10 cellular contexts compared by ENCODE assay signal in the genomic region with DNA sequence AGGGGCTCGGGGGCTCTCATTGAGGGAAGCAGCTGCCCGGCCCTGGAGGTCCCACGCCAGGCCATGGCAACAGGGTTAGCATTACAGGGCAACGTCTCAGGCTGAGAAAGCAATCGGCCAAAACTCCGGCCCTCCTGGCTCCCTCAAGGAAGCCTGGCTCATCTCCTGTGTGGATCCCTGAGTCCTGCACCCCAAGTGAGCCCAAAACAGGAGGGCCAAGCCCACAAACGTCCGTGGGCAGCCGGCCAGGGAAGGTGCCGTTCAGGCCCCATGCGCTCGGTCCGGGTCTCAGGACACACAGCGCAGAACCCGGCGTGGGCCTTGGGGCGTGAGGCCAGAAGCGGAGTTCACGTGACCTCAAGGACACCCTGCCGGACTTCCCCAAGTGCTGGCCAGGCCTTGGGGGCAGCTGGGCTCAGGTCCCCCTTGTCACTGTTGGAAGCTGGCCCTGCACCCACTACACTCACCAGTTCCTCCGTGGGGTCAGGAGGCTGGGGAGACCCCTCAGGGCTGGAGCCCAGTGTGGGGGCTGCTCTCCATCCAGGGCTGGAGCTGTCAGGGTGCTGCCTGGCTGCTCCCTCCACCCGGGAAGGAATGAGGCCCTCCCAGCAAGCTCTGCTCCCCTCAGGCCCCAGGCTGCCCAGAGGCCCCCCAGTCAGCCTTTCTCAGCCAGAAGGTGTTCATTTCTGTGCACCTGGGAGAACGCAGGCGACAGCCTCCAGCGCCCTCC. TPM values are rescaled to one million over a fixed set of nuclear protein-coding genes. Genes with fewer than 3 reads are reported as not detected.
DNase-seq lines count a peak whose midpoint lies in the region; ATAC-seq and TF ChIP-seq lines count a peak whose summit lies in the region.
"Had no signal": no experiment of that assay in that cellular context is flagged by ENCODE, and none has a peak within 500 bp of the region (broad histone marks: within the 10 kb centered on the region; RNA-seq: fewer than 3 reads in every experiment).

No MANE protein-coding gene starts in this region.

- intact Hi-C loops in lower lobe of right lung (cut with DNase I) (loop anchor here (5.0 kb wide), 1 partner anchor 63 kb away; no protein-coding TSS in a partner anchor), uterus (cut with DNase I; ENCODE audit: low total_unique reads) (loop anchor here (2.0 to 10.0 kb wide), 2 partner anchors 64 to 256 kb away; no protein-coding TSS in a partner anchor)

- H3K9me3 ChIP-seq in lower lobe of right lung (no peaks in the 10 kb centered on the region), uterus (no peaks in the 10 kb centered on the region)

- POLR2A ChIA-PET in activated naive CD8-positive, alpha-beta T cell treated with anti-CD3 and anti-CD28 coated beads, Interleukin-2, amount 10 ng/mL, durations not matched to agents 7 days and 5 days (lab: Charles Lee): interaction anchor here (0.6 to 4.7 kb wide), 2 partner anchors 58 to 180 kb away, joined by 3 to 19 read pairs; no protein-coding TSS in a partner anchor

- H3K27ac ChIP-seq in lower lobe of right lung (no peak overlapping the region), uterus (peak overlapping the region; percentile 2 to 61)

- H3K27me3 ChIP-seq in lower lobe of right lung (ENCODE audit: low read depth) (no peaks in the 10 kb centered on the region), uterus (no peaks in the 10 kb centered on the region)

- no peak for TF ChIP-seq POLR2A in uterus (IDR thresholded peaks at IDR 0.05)

- H3K27ac Mint-ChIP-seq in activated naive CD8-positive, alpha-beta T cell treated with anti-CD3 and anti-CD28 coated beads, Interleukin-2, amount 10 ng/mL, durations not matched to agents 7 days and 5 days: no peak overlapping the region
- no peak overlapping the region for H3K27ac Mint-ChIP-seq in activated naive CD8-positive, alpha-beta T cell treated with anti-CD3 and anti-CD28 coated beads for 36 hours
- H3K27ac Mint-ChIP-seq in activated T-cell treated with anti-CD3 and anti-CD28 coated beads, Interleukin-2, amount 50 U/mL, for 72 hours: no peak overlapping the region

- H3K4me3 ChIP-seq in lower lobe of right lung (no peak overlapping the region), uterus (no peak overlapping the region)

- TF ChIP-seq CTCF in lower lobe of right lung (IDR thresholded peaks at IDR 0.05) (no peak), uterus (IDR thresholded peaks at IDR 0.05) (no peak)

- peaks cover 7% of the 10 kb centered on the region for H3K36me3 Mint-ChIP-seq in activated naive CD8-positive, alpha-beta T cell treated with anti-CD3 and anti-CD28 coated beads, Interleukin-2, amount 10 ng/mL, durations not matched to agents 7 days and 5 days
- H3K36me3 Mint-ChIP-seq in activated naive CD8-positive, alpha-beta T cell treated with anti-CD3 and anti-CD28 coated beads for 36 hours: no peaks in the 10 kb centered on the region
- no peaks in the 10 kb centered on the region for H3K36me3 Mint-ChIP-seq in activated T-cell treated with anti-CD3 and anti-CD28 coated beads, Interleukin-2, amount 50 U/mL, for 72 hours (ENCODE audit: insufficient read depth in 2 of 2)

- H3K36me3 ChIP-seq in lower lobe of right lung (no peaks in the 10 kb centered on the region), uterus (no peaks in the 10 kb centered on the region)

- H3K4me1 Mint-ChIP-seq in activated naive CD8-positive, alpha-beta T cell treated with anti-CD3 and anti-CD28 coated beads, Interleukin-2, amount 10 ng/mL, durations not matched to agents 7 days and 5 days: peaks cover 5% of the 10 kb centered on the region
- H3K4me1 Mint-ChIP-seq in activated naive CD8-positive, alpha-beta T cell treated with anti-CD3 and anti-CD28 coated beads for 36 hours: no peaks in the 10 kb centered on the region
- H3K4me1 Mint-ChIP-seq in activated T-cell treated with anti-CD3 and anti-CD28 coated beads, Interleukin-2, amount 50 U/mL, for 72 hours (ENCODE audit: low read depth): peaks cover 6% of the 10 kb centered on the region

- ATAC-seq in activated naive CD8-positive, alpha-beta T cell treated with anti-CD3 and anti-CD28 coated beads, Interleukin-2, amount 10 ng/mL, durations not matched to agents 7 days and 5 days (ENCODE audit: low read depth): no peak
- peak; percentile 19 to 52 for ATAC-seq in activated T-cell treated with anti-CD3 and anti-CD28 coated beads, Interleukin-2, amount 50 U/mL, for 72 hours (replicated peaks in 1 of 2)
- ATAC-seq in lower lobe of right lung: peak; percentile 37 to 46
- ATAC-seq in HG02973 (IDR thresholded peaks at IDR 0.05; ENCODE audit: unreplicated experiment): no peak

- H3K4me3 Mint-ChIP-seq in activated naive CD8-positive, alpha-beta T cell treated with anti-CD3 and anti-CD28 coated beads, Interleukin-2, amount 10 ng/mL, durations not matched to agents 7 days and 5 days: no peak overlapping the region
- H3K4me3 Mint-ChIP-seq in activated naive CD8-positive, alpha-beta T cell treated with anti-CD3 and anti-CD28 coated beads for 36 hours: no peak overlapping the region
- no peak overlapping the region for H3K4me3 Mint-ChIP-seq in activated T-cell treated with anti-CD3 and anti-CD28 coated beads, Interleukin-2, amount 50 U/mL, for 72 hours
- H3K4me3 Mint-ChIP-seq: neural crest cell had no signal

- peak; percentile 37 for DNase-seq in activated naive CD8-positive, alpha-beta T cell treated with anti-CD3 and anti-CD28 coated beads, Interleukin-2, amount 10 ng/mL, durations not matched to agents 7 days and 5 days
- DNase-seq in activated naive CD8-positive, alpha-beta T cell treated with anti-CD3 and anti-CD28 coated beads for 36 hours: no peak
- peak in 1 of 2 donors; percentile 28 for DNase-seq in activated T-cell treated with anti-CD3 and anti-CD28 coated beads, Interleukin-2, amount 50 U/mL, for 72 hours
- DNase-seq in lower lobe of right lung: peak; percentile 74
- DNase-seq in uterus: peak; percentile 56 to 62
- no peak for DNase-seq in NCI-H446 (lab: John Stamatoyannopoulos, UW)
- no peak for DNase-seq in A172 (ENCODE audit: low spot score)
- DNase-seq: activated CD4-positive, alpha-beta T cell treated with anti-CD3 and anti-CD28 coated beads, Interleukin-2, amount 50 U/mL, for 1 hour had no signal

- peaks cover 14% of the 10 kb centered on the region for H3K4me1 ChIP-seq in lower lobe of right lung
- no peaks in the 10 kb centered on the region for H3K4me1 ChIP-seq in uterus

- peaks cover 7% of the 10 kb centered on the region for H3K9me3 Mint-ChIP-seq in activated naive CD8-positive, alpha-beta T cell treated with anti-CD3 and anti-CD28 coated beads, Interleukin-2, amount 10 ng/mL, durations not matched to agents 7 days and 5 days
- no peaks in the 10 kb centered on the region for H3K9me3 Mint-ChIP-seq in activated naive CD8-positive, alpha-beta T cell treated with anti-CD3 and anti-CD28 coated beads for 36 hours
- peaks cover 4 to 8% of the 10 kb centered on the region in 2 donors for H3K9me3 Mint-ChIP-seq in activated T-cell treated with anti-CD3 and anti-CD28 coated beads, Interleukin-2, amount 50 U/mL, for 72 hours

- H3K27me3 Mint-ChIP-seq in activated naive CD8-positive, alpha-beta T cell treated with anti-CD3 and anti-CD28 coated beads, Interleukin-2, amount 10 ng/mL, durations not matched to agents 7 days and 5 days: peaks cover 2% of the 10 kb centered on the region
- no peaks in the 10 kb centered on the region for H3K27me3 Mint-ChIP-seq in activated naive CD8-positive, alpha-beta T cell treated with anti-CD3 and anti-CD28 coated beads for 36 hours
- no peaks in the 10 kb centered on the region for H3K27me3 Mint-ChIP-seq in activated T-cell treated with anti-CD3 and anti-CD28 coated beads, Interleukin-2, amount 50 U/mL, for 72 hours (ENCODE audit: low read depth)

RNA-seq across cellular contexts. Expression of a gene that starts 7.9 kb away (rescaled TPM):
- 10 to 100 TPM; 16.6 to 17.1 TPM for total RNA-seq in activated naive CD8-positive, alpha-beta T cell treated with anti-CD3 and anti-CD28 coated beads, Interleukin-2, amount 10 ng/mL, durations not matched to agents 7 days and 5 days
- total RNA-seq in activated naive CD8-positive, alpha-beta T cell treated with anti-CD3 and anti-CD28 coated beads for 36 hours: 1 to 10 TPM; 2.9 to 3.1 TPM
- total RNA-seq in activated T-cell treated with anti-CD3 and anti-CD28 coated beads, Interleukin-2, amount 50 U/mL, for 72 hours: 1 to 10 TPM; 3.1 to 5.2 TPM
- total RNA-seq in lower lobe of right lung (25.2 TPM), uterus (10 to 100 TPM in 2 of 4 donors, 1 to 10 TPM in 1, under 1 TPM in 1; 0.29 to 27.6 (median 8.3) TPM)
- total RNA-seq in A172 (2014; rRNA removed; shearing (Covaris generic)): 12.1 and 20.9 TPM in 2 replicates

RNA-seq across cellular contexts. Expression of a gene that starts 57.1 kb away (rescaled TPM):
- total RNA-seq in activated naive CD8-positive, alpha-beta T cell treated with anti-CD3 and anti-CD28 coated beads, Interleukin-2, amount 10 ng/mL, durations not matched to agents 7 days and 5 days: 1 to 10 TPM; 4.7 to 6.3 TPM
- total RNA-seq in activated naive CD8-positive, alpha-beta T cell treated with anti-CD3 and anti-CD28 coated beads for 36 hours: 1 to 10 TPM; 3.5 to 3.8 TPM
- 1 to 10 TPM; 4.8 to 5.3 TPM for total RNA-seq in activated T-cell treated with anti-CD3 and anti-CD28 coated beads, Interleukin-2, amount 50 U/mL, for 72 hours
- total RNA-seq in lower lobe of right lung: 15.5 TPM
- total RNA-seq in uterus: 10 to 100 TPM in 3 of 4 donors, under 1 TPM in 1; 0.59 to 32.6 (median 15.3) TPM
- total RNA-seq in A172 (2014; rRNA removed; shearing (Covaris generic)): 1.6 and 2.7 TPM in 2 replicates

Comparison
In these comparisons a context has a peak if more than half of its experiments do, and no peak if none do; other contexts are left out.
1. DNase-seq: peak in activated naive CD8-positive, alpha-beta T cell treated with anti-CD3 and anti-CD28 coated beads, Interleukin-2, amount 10 ng/mL, durations not matched to agents 7 days and 5 days (single experiment), lower lobe of right lung (single experiment) and uterus (2 of 2); none in activated naive CD8-positive, alpha-beta T cell treated with anti-CD3 and anti-CD28 coated beads for 36 hours (single experiment), NCI-H446 (0 of 2) and A172 (single experiment).
2. ATAC-seq: peak in activated T-cell treated with anti-CD3 and anti-CD28 coated beads, Interleukin-2, amount 50 U/mL, for 72 hours (2 of 2) and lower lobe of right lung (2 of 2); none in activated naive CD8-positive, alpha-beta T cell treated with anti-CD3 and anti-CD28 coated beads, Interleukin-2, amount 10 ng/mL, durations not matched to agents 7 days and 5 days (single experiment) and HG02973 (single experiment).